ENCODE assay signal across 8 cellular contexts in genomic region chr9:113682297-113682771, GRCh38.
A peak's percentile ranks its signal among the peaks of the same experiment; 100 is the strongest.
DNase-seq lines count a peak whose midpoint lies in the region; ATAC-seq and TF ChIP-seq lines count a peak whose summit lies in the region.

No MANE protein-coding gene starts in this region.

- peaks cover under 1% of the 10 kb centered on the region for H3K4me1 ChIP-seq in NT2/D1 (ENCODE audit: insufficient read depth, insufficient read length)

- H3K36me3 ChIP-seq in NT2/D1 (ENCODE audit: insufficient read depth, insufficient read length, low read length) = no peaks in the 10 kb centered on the region

- H3K9ac ChIP-seq in NT2/D1 (ENCODE audit: insufficient read length, low read depth) = no peak overlapping the region

- H3K4me3 ChIP-seq in HFF-Myc (replicated peaks; ENCODE audit: low read depth, low read length) (no peak overlapping the region), NT2/D1 (ENCODE audit: insufficient read length, low read depth) (no peak overlapping the region)

- H3K27me3 ChIP-seq in NT2/D1 (ENCODE audit: insufficient read depth, insufficient read length) = peaks cover 24% of the 10 kb centered on the region

- intact Hi-C loops in activated naive CD4-positive, alpha-beta T cell treated with anti-CD3 and anti-CD28 coated beads for 36 hours (cut with micrococcal nuclease) = loop anchor here (1.0 to 2.0 kb wide), 2 partner anchors 194 to 350 kb away; partner anchors contain the start of gene ZNF618

- no peaks in the 10 kb centered on the region for H3K9me3 Mint-ChIP-seq in activated naive CD4-positive, alpha-beta T cell treated with anti-CD3 and anti-CD28 coated beads for 36 hours
- no peaks in the 10 kb centered on the region for H3K9me3 Mint-ChIP-seq in glutamatergic neuron (ENCODE audit: unreplicated experiment)
- no peaks in the 10 kb centered on the region for H3K9me3 Mint-ChIP-seq in osteocyte (ENCODE audit: unreplicated experiment)
- H3K9me3 Mint-ChIP-seq in activated T-helper 17 cell treated with anti-CD3 and anti-CD28 coated beads, Interleukin-2, amount 50 U/mL, for 72 hours = no peaks in the 10 kb centered on the region

- CTCF ChIA-PET in activated naive CD4-positive, alpha-beta T cell treated with anti-CD3 and anti-CD28 coated beads for 36 hours (lab: Charles Lee) = interaction anchor here (0.7 to 2.1 kb wide), 4 partner anchors 10 to 44 kb away, joined by 3 to 8 read pairs (median 5); no protein-coding TSS in a partner anchor

- ATAC-seq in activated T-helper 17 cell treated with anti-CD3 and anti-CD28 coated beads, Interleukin-2, amount 50 U/mL, for 72 hours (replicated peaks) = no peak
- ATAC-seq in HG02981 (IDR thresholded peaks at IDR 0.05; ENCODE audit: unreplicated experiment) = no peak

- H3K4me3 Mint-ChIP-seq in activated naive CD4-positive, alpha-beta T cell treated with anti-CD3 and anti-CD28 coated beads for 36 hours = no peak overlapping the region
- H3K4me3 Mint-ChIP-seq in glutamatergic neuron (ENCODE audit: unreplicated experiment) (no peak overlapping the region), osteocyte (ENCODE audit: unreplicated experiment) (no peak overlapping the region)
- H3K4me3 Mint-ChIP-seq in activated T-helper 17 cell treated with anti-CD3 and anti-CD28 coated beads, Interleukin-2, amount 50 U/mL, for 72 hours = no peak overlapping the region

- no peaks in the 10 kb centered on the region for H3K4me1 Mint-ChIP-seq in activated naive CD4-positive, alpha-beta T cell treated with anti-CD3 and anti-CD28 coated beads for 36 hours (ENCODE audit: low read depth)
- H3K4me1 Mint-ChIP-seq in glutamatergic neuron (ENCODE audit: low read depth, unreplicated experiment) (no peaks in the 10 kb centered on the region), osteocyte (ENCODE audit: unreplicated experiment) (peaks cover 8% of the 10 kb centered on the region)
- H3K4me1 Mint-ChIP-seq in activated T-helper 17 cell treated with anti-CD3 and anti-CD28 coated beads, Interleukin-2, amount 50 U/mL, for 72 hours = no peaks in the 10 kb centered on the region

- peaks cover 47% of the 10 kb centered on the region for H3K27me3 Mint-ChIP-seq in activated naive CD4-positive, alpha-beta T cell treated with anti-CD3 and anti-CD28 coated beads for 36 hours (ENCODE audit: low read depth)
- peaks cover 7% of the 10 kb centered on the region for H3K27me3 Mint-ChIP-seq in glutamatergic neuron (ENCODE audit: unreplicated experiment)
- peaks cover 43% of the 10 kb centered on the region for H3K27me3 Mint-ChIP-seq in osteocyte (ENCODE audit: unreplicated experiment)
- H3K27me3 Mint-ChIP-seq in activated T-helper 17 cell treated with anti-CD3 and anti-CD28 coated beads, Interleukin-2, amount 50 U/mL, for 72 hours = peaks cover 54% of the 10 kb centered on the region

- no peaks in the 10 kb centered on the region for H3K36me3 Mint-ChIP-seq in activated naive CD4-positive, alpha-beta T cell treated with anti-CD3 and anti-CD28 coated beads for 36 hours (ENCODE audit: low read depth)
- H3K36me3 Mint-ChIP-seq in glutamatergic neuron (ENCODE audit: unreplicated experiment) (peaks cover 6% of the 10 kb centered on the region), osteocyte (ENCODE audit: unreplicated experiment) (no peaks in the 10 kb centered on the region)
- no peaks in the 10 kb centered on the region for H3K36me3 Mint-ChIP-seq in activated T-helper 17 cell treated with anti-CD3 and anti-CD28 coated beads, Interleukin-2, amount 50 U/mL, for 72 hours (ENCODE audit: low read depth)

- TF ChIP-seq CTCF in HFF-Myc (IDR thresholded peaks at IDR 0.05; ENCODE audit: low read depth, low read length, missing control alignments) = peak; percentile 95
- TF ChIP-seq CTCF in glutamatergic neuron (IDR thresholded peaks at IDR 0.05; ENCODE audit: partially characterized antibody, unreplicated experiment) = peak; percentile 97
- TF ChIP-seq CTCF in osteocyte (IDR thresholded peaks at IDR 0.05) = peak; percentile 95

- DNase-seq in CD1c-positive myeloid dendritic cell (ENCODE audit: extremely low spot score) = peak; percentile 62
- peak; percentile 78 for DNase-seq in HFF-Myc (ENCODE audit: extremely low read depth, low read depth)
- DNase-seq in NT2/D1 (ENCODE audit: low read depth, low spot score) = peak; percentile 84
- peak; percentile 72 for DNase-seq in activated naive CD4-positive, alpha-beta T cell treated with anti-CD3 and anti-CD28 coated beads for 36 hours
- DNase-seq in glutamatergic neuron = peak; percentile 85
- DNase-seq in osteocyte (ENCODE audit: extremely low spot score, unreplicated experiment) = peak; percentile 92

- H3K9me3 ChIP-seq in NT2/D1 (ENCODE audit: insufficient read depth, low read length) = no peaks in the 10 kb centered on the region

- no peak overlapping the region for H3K27ac Mint-ChIP-seq in activated naive CD4-positive, alpha-beta T cell treated with anti-CD3 and anti-CD28 coated beads for 36 hours
- no peak overlapping the region for H3K27ac Mint-ChIP-seq in glutamatergic neuron (ENCODE audit: unreplicated experiment)
- no peak overlapping the region for H3K27ac Mint-ChIP-seq in osteocyte (ENCODE audit: unreplicated experiment)
- H3K27ac Mint-ChIP-seq in activated T-helper 17 cell treated with anti-CD3 and anti-CD28 coated beads, Interleukin-2, amount 50 U/mL, for 72 hours = no peak overlapping the region
